In genomic region chr10:109277456-109277855, GRCh38 we compare ENCODE assay signal across 25 cellular contexts.
"Had no signal": no experiment of that assay in that cellular context is flagged by ENCODE, and none has a peak within 500 bp of the region (broad histone marks: within the 10 kb centered on the region; RNA-seq: fewer than 3 reads in every experiment).

No MANE protein-coding gene starts in this region.

- FAIRE-seq: bronchial epithelial cell had no signal

- H3K9me3 Mint-ChIP-seq: activated CD8-positive, alpha-beta T cell treated with anti-CD3 and anti-CD28 coated beads for 36 hours had no signal

- DNase-seq: activated CD4-positive, alpha-beta T cell treated with anti-CD3 and anti-CD28 coated beads for 36 hours; activated CD4-positive, alpha-beta T cell treated with anti-CD3 and anti-CD28 coated beads, Interleukin-2, amount 50 U/mL, for 1 hour; activated CD8-positive, alpha-beta memory T cell treated with anti-CD3 and anti-CD28 coated beads, Interleukin-2, amount 50 U/mL, for 4 hours; activated CD8-positive, alpha-beta T cell treated with anti-CD3 and anti-CD28 coated beads for 36 hours; activated naive CD4-positive, alpha-beta T cell treated with anti-CD3 and anti-CD28 coated beads, Interleukin-2, amount 50 U/mL, for 16 hours; activated naive CD8-positive, alpha-beta T cell treated with anti-CD3 and anti-CD28 coated beads, Interleukin-2, amount 10 ng/mL, durations not matched to agents 7 days and 5 days; adrenal gland; anterior cingulate cortex; KG1; NCI-H1048; NCI-H1930; NCI-H2107; NCI-H2171 treated with DMSO at 0.1 percent for 48 hours; NCI-H226; NCI-H526; NCI-H774; Peyer's patch; Right ventricle myocardium superior; SJCRH30; SK-N-SH; T-helper 1 cell had no signal

- H3K4me3 ChIP-seq: adrenal gland, Peyer's patch, SJCRH30 had no signal

- H3K4me1 Mint-ChIP-seq: activated CD4-positive, alpha-beta T cell treated with anti-CD3 and anti-CD28 coated beads for 36 hours; activated naive CD8-positive, alpha-beta T cell treated with anti-CD3 and anti-CD28 coated beads, Interleukin-2, amount 10 ng/mL, durations not matched to agents 7 days and 5 days; IgD-negative memory B cell had no signal

- H3K4me3 Mint-ChIP-seq: activated CD4-positive, alpha-beta T cell treated with anti-CD3 and anti-CD28 coated beads for 36 hours; activated CD8-positive, alpha-beta T cell treated with anti-CD3 and anti-CD28 coated beads for 36 hours; activated naive CD8-positive, alpha-beta T cell treated with anti-CD3 and anti-CD28 coated beads, Interleukin-2, amount 10 ng/mL, durations not matched to agents 7 days and 5 days; IgD-negative memory B cell had no signal

- H3K36me3 ChIP-seq: adrenal gland, Peyer's patch, SJCRH30 had no signal

- H3K9me3 ChIP-seq: adrenal gland, Peyer's patch, SJCRH30, SK-N-SH had no signal

- H3K4me2 ChIP-seq: SK-N-SH had no signal

- H3K36me3 Mint-ChIP-seq: activated naive CD8-positive, alpha-beta T cell treated with anti-CD3 and anti-CD28 coated beads, Interleukin-2, amount 10 ng/mL, durations not matched to agents 7 days and 5 days; IgD-negative memory B cell had no signal

- H3K27ac ChIP-seq: adrenal gland, Peyer's patch, RWPE1, SJCRH30, VCaP had no signal

- H3K4me1 ChIP-seq: adrenal gland, Peyer's patch had no signal

- ATAC-seq: activated CD4-positive, alpha-beta T cell treated with anti-CD3 and anti-CD28 coated beads for 36 hours; activated CD8-positive, alpha-beta T cell treated with anti-CD3 and anti-CD28 coated beads for 36 hours had no signal

- H3K9ac ChIP-seq: SK-N-SH had no signal

- H3K27me3 ChIP-seq: adrenal gland, Peyer's patch, SJCRH30 had no signal

- H3K27me3 Mint-ChIP-seq: activated CD4-positive, alpha-beta T cell treated with anti-CD3 and anti-CD28 coated beads for 36 hours; activated CD8-positive, alpha-beta T cell treated with anti-CD3 and anti-CD28 coated beads for 36 hours; activated naive CD8-positive, alpha-beta T cell treated with anti-CD3 and anti-CD28 coated beads, Interleukin-2, amount 10 ng/mL, durations not matched to agents 7 days and 5 days; IgD-negative memory B cell had no signal

- H3K27ac Mint-ChIP-seq: activated CD4-positive, alpha-beta T cell treated with anti-CD3 and anti-CD28 coated beads for 36 hours; activated CD8-positive, alpha-beta T cell treated with anti-CD3 and anti-CD28 coated beads for 36 hours; activated naive CD8-positive, alpha-beta T cell treated with anti-CD3 and anti-CD28 coated beads, Interleukin-2, amount 10 ng/mL, durations not matched to agents 7 days and 5 days; IgD-negative memory B cell had no signal
